In genomic region chr2:28544069-28544346, GRCh38 we compare ENCODE assay signal across 17 cellular contexts. TPM values are rescaled to one million over a fixed set of nuclear protein-coding genes. Genes with fewer than 3 reads are reported as not detected.
DNase-seq lines count a peak whose midpoint lies in the region; ATAC-seq and TF ChIP-seq lines count a peak whose summit lies in the region.
"Had no signal": no experiment of that assay in that cellular context is flagged by ENCODE, and none has a peak within 500 bp of the region (broad histone marks: within the 10 kb centered on the region; RNA-seq: fewer than 3 reads in every experiment).

No MANE protein-coding gene starts in this region.

- peaks cover 5% of the 10 kb centered on the region for H3K79me1 ChIP-seq in trophoblast cell (ENCODE audit: low read length)

- intact Hi-C loops in activated CD4-positive, alpha-beta T cell treated with anti-CD3 and anti-CD28 coated beads, Interleukin-2, amount 10 ng/mL, durations not matched to agents 24 days and 14 days (cut with micrococcal nuclease), result loop anchor here (2.0 kb wide), 1 partner anchor 23 kb away; no protein-coding TSS in a partner anchor
- intact Hi-C loops in activated CD4-positive, alpha-beta T cell treated with anti-CD3 and anti-CD28 coated beads for 36 hours (cut with DNase I, micrococcal nuclease), result loop anchor here in 1 of 2 experiments (10.0 kb wide), 1 partner anchor 789 kb away; no protein-coding TSS in a partner anchor
- intact Hi-C loops in PC-9 (cut with micrococcal nuclease; ENCODE audit: unreplicated experiment), result loop anchor here (5.0 to 10.0 kb wide), 2 partner anchors 37 to 149 kb away; partner anchors contain the start of gene FOSL2
- intact Hi-C loops in sciatic nerve (cut with DNase I), result no loop called here
- intact Hi-C loops in breast epithelium (cut with DNase I; ENCODE audit: low total_unique reads), result no loop called here
- intact Hi-C loops in A673 (cut with micrococcal nuclease; ENCODE audit: unreplicated experiment), result no loop called here

- H3K9me2 ChIP-seq in PC-9 (ENCODE audit: insufficient read depth), result no peaks in the 10 kb centered on the region

- TF ChIP-seq CTCF in PC-9 (conservative IDR thresholded peaks at IDR 0.05) (no peak), endodermal cell (conservative IDR thresholded peaks at IDR 0.05) (no peak), breast epithelium (IDR thresholded peaks at IDR 0.05) (no peak), A673 (conservative IDR thresholded peaks at IDR 0.05; ENCODE audit: low read depth, low read length) (no peak)

- peak overlapping the region; percentile 64 for H4K91ac ChIP-seq in trophoblast cell (ENCODE audit: low read depth, low read length)

- TF ChIP-seq POLR2A in breast epithelium (IDR thresholded peaks at IDR 0.05), result no peak

- H3K14ac ChIP-seq in trophoblast cell (ENCODE audit: low read length), result peak overlapping the region; percentile 16

- peaks cover 34% of the 10 kb centered on the region for H3K4me1 Mint-ChIP-seq in activated CD4-positive, alpha-beta T cell treated with anti-CD3 and anti-CD28 coated beads, Interleukin-2, amount 10 ng/mL, durations not matched to agents 24 days and 14 days
- peaks cover 16% of the 10 kb centered on the region for H3K4me1 Mint-ChIP-seq in activated CD4-positive, alpha-beta T cell treated with anti-CD3 and anti-CD28 coated beads for 36 hours
- H3K4me1 Mint-ChIP-seq in endodermal cell, result peaks cover 43% of the 10 kb centered on the region

- H3K9ac ChIP-seq in endodermal cell (ENCODE audit: extremely low read depth, low read length, poor library complexity, severe bottlenecking), result peak overlapping the region; percentile 70
- H3K9ac ChIP-seq in trophoblast cell (ENCODE audit: low read length), result no peak overlapping the region
- H3K9ac ChIP-seq: BLaER1 treated with 17β-estradiol and CSF1 and Interleukin-3, amounts not matched to agents 10 nM and 100 nM had no signal

- no peaks in the 10 kb centered on the region for H3K9me3 Mint-ChIP-seq in activated CD4-positive, alpha-beta T cell treated with anti-CD3 and anti-CD28 coated beads, Interleukin-2, amount 10 ng/mL, durations not matched to agents 24 days and 14 days
- H3K9me3 Mint-ChIP-seq in activated CD4-positive, alpha-beta T cell treated with anti-CD3 and anti-CD28 coated beads for 36 hours (ENCODE audit: low read depth), result no peaks in the 10 kb centered on the region
- no peaks in the 10 kb centered on the region for H3K9me3 Mint-ChIP-seq in endodermal cell
- H3K9me3 Mint-ChIP-seq: activated naive CD4-positive, alpha-beta T cell treated with anti-CD3 and anti-CD28 coated beads, Interleukin-2, amount 50 U/mL, for 72 hours had no signal

- DNase-seq in activated CD4-positive, alpha-beta T cell treated with anti-CD3 and anti-CD28 coated beads, Interleukin-2, amount 10 ng/mL, durations not matched to agents 24 days and 14 days, result no peak
- DNase-seq in activated CD4-positive, alpha-beta T cell treated with anti-CD3 and anti-CD28 coated beads for 36 hours, result no peak
- peak in 1 of 2 experiments; percentile 15 for DNase-seq in PC-9
- DNase-seq in endodermal cell, result no peak
- DNase-seq in trophoblast cell, result no peak
- no peak for DNase-seq in sciatic nerve (ENCODE audit: low spot score)
- no peak for DNase-seq in breast epithelium (ENCODE audit: low spot score in 2 of 2)
- no peak for DNase-seq in A673 (ENCODE audit: low spot score)
- DNase-seq: activated CD4-positive, CD25-positive, alpha-beta regulatory T cell treated with anti-CD3 and anti-CD28 coated beads, Interleukin-2, amount 50 U/mL, for 72 hours; activated T-cell treated with anti-CD3 and anti-CD28 coated beads for 4 hours; left lung; NCI-H69; thyroid gland had no signal

- H3K4me3 ChIP-seq in PC-9, result no peak overlapping the region
- no peak overlapping the region for H3K4me3 ChIP-seq in endodermal cell (ENCODE audit: low read length)
- H3K4me3 ChIP-seq in trophoblast cell (ENCODE audit: low read depth, low read length), result no peak overlapping the region
- no peak overlapping the region for H3K4me3 ChIP-seq in breast epithelium
- no peak overlapping the region for H3K4me3 ChIP-seq in A673 (ENCODE audit: low read depth, low read length, poor library complexity, severe bottlenecking)
- H3K4me3 ChIP-seq: BLaER1 treated with 17β-estradiol and CSF1 and Interleukin-3, amounts not matched to agents 10 nM and 100 nM; gastroesophageal sphincter; left lung; thyroid gland had no signal

- POLR2A ChIA-PET in activated CD4-positive, alpha-beta T cell treated with anti-CD3 and anti-CD28 coated beads for 36 hours (lab: Charles Lee), result no interaction called here
- POLR2A ChIA-PET in PC-9 (lab: Charles Lee; ENCODE audit: unreplicated experiment), result no interaction called here
- POLR2A ChIA-PET in A673 (lab: Charles Lee; ENCODE audit: low non-redundant PET), result no interaction called here

- H3K4me2 ChIP-seq in PC-9, result peak overlapping the region; percentile 68
- no peak overlapping the region for H3K4me2 ChIP-seq in trophoblast cell (ENCODE audit: low read length)
- H3K4me2 ChIP-seq: BLaER1 treated with 17β-estradiol and CSF1 and Interleukin-3, amounts not matched to agents 10 nM and 100 nM had no signal

- peak overlapping the region; percentile 11 for H3K18ac ChIP-seq in trophoblast cell (ENCODE audit: low read length)

- no peak overlapping the region for H3K23ac ChIP-seq in trophoblast cell (ENCODE audit: low read length)

- H4K12ac ChIP-seq in trophoblast cell (ENCODE audit: low read depth, low read length), result no peak overlapping the region

- H2BK120ac ChIP-seq in trophoblast cell (ENCODE audit: insufficient read depth, low read length, poor library complexity), result peak overlapping the region; percentile 47

- no peak overlapping the region for H4K8ac ChIP-seq in trophoblast cell (ENCODE audit: low read depth, low read length)

- H2AK5ac ChIP-seq in trophoblast cell (ENCODE audit: low read length), result peak overlapping the region; percentile 8

- H3K27me3 Mint-ChIP-seq in activated CD4-positive, alpha-beta T cell treated with anti-CD3 and anti-CD28 coated beads, Interleukin-2, amount 10 ng/mL, durations not matched to agents 24 days and 14 days, result no peaks in the 10 kb centered on the region
- H3K27me3 Mint-ChIP-seq in activated CD4-positive, alpha-beta T cell treated with anti-CD3 and anti-CD28 coated beads for 36 hours, result no peaks in the 10 kb centered on the region
- H3K27me3 Mint-ChIP-seq in endodermal cell (ENCODE audit: insufficient read depth), result no peaks in the 10 kb centered on the region

- 82% methylated on average over 4 of the region's 4 CpGs; no CpG with 5 or more reads in 1 of the 2 experiments for WGBS in endodermal cell (ENCODE audit: insufficient coverage in 1 of 2, insufficient read length in 1 of 2), 2 experiments
- WGBS in trophoblast cell (ENCODE audit: extremely low coverage, insufficient coverage, insufficient read length), result no CpG with 5 or more reads among the region's 4 CpGs

- H2AFZ ChIP-seq in PC-9, result 0 out of 2 replicates have a peak overlapping the region, but pooled peaks have one; percentile 34
- no peak overlapping the region for H2AFZ ChIP-seq in trophoblast cell (ENCODE audit: insufficient read depth, low read length, poor library complexity)

- H2BK5ac ChIP-seq in trophoblast cell (ENCODE audit: low read depth, low read length, poor library complexity), result peak overlapping the region; percentile 7

- H2BK12ac ChIP-seq in trophoblast cell (ENCODE audit: low read length), result peak overlapping the region; percentile 17

- H3K9me3 ChIP-seq in PC-9 (ENCODE audit: insufficient read depth, low read depth) (no peaks in the 10 kb centered on the region), endodermal cell (ENCODE audit: control insufficient read depth, low read length) (no peaks in the 10 kb centered on the region), trophoblast cell (ENCODE audit: insufficient read depth, low read depth, low read length) (no peaks in the 10 kb centered on the region), breast epithelium (no peaks in the 10 kb centered on the region), A673 (ENCODE audit: low read depth, low read length, poor library complexity, severe bottlenecking) (no peaks in the 10 kb centered on the region)
- H3K9me3 ChIP-seq: BLaER1 treated with 17β-estradiol and CSF1 and Interleukin-3, amounts not matched to agents 10 nM and 100 nM; gastroesophageal sphincter; left lung; thyroid gland had no signal

- H3K36me3 ChIP-seq in PC-9 (ENCODE audit: low read depth) (no peaks in the 10 kb centered on the region), endodermal cell (ENCODE audit: control insufficient read depth, insufficient read depth, low read length) (no peaks in the 10 kb centered on the region), trophoblast cell (ENCODE audit: control insufficient read depth in 1 of 2, insufficient read depth in 2 of 2, low read length in 2 of 2) (no peaks in the 10 kb centered on the region), breast epithelium (no peaks in the 10 kb centered on the region), A673 (ENCODE audit: insufficient read depth, low read length, poor library complexity, severe bottlenecking) (no peaks in the 10 kb centered on the region)
- H3K36me3 ChIP-seq: BLaER1 treated with 17β-estradiol and CSF1 and Interleukin-3, amounts not matched to agents 10 nM and 100 nM; gastroesophageal sphincter; left lung; thyroid gland had no signal

- no peak overlapping the region for H3K4ac ChIP-seq in trophoblast cell (ENCODE audit: low read depth, low read length)

- peaks cover 2% of the 10 kb centered on the region for H3K36me3 Mint-ChIP-seq in activated CD4-positive, alpha-beta T cell treated with anti-CD3 and anti-CD28 coated beads, Interleukin-2, amount 10 ng/mL, durations not matched to agents 24 days and 14 days (ENCODE audit: low read depth)
- no peaks in the 10 kb centered on the region for H3K36me3 Mint-ChIP-seq in activated CD4-positive, alpha-beta T cell treated with anti-CD3 and anti-CD28 coated beads for 36 hours (ENCODE audit: low read depth)
- H3K36me3 Mint-ChIP-seq in endodermal cell (ENCODE audit: low read depth), result no peaks in the 10 kb centered on the region
- H3K36me3 Mint-ChIP-seq: activated naive CD4-positive, alpha-beta T cell treated with anti-CD3 and anti-CD28 coated beads, Interleukin-2, amount 50 U/mL, for 72 hours had no signal

- ATAC-seq in activated CD4-positive, alpha-beta T cell treated with anti-CD3 and anti-CD28 coated beads for 36 hours, result no peak
- ATAC-seq in sciatic nerve, result no peak
- ATAC-seq: gastroesophageal sphincter had no signal

- H3K79me2 ChIP-seq in PC-9 (ENCODE audit: low read depth) (no peaks in the 10 kb centered on the region), trophoblast cell (ENCODE audit: control insufficient read depth, insufficient read depth, low read length, poor library complexity) (no peaks in the 10 kb centered on the region)

- no peaks in the 10 kb centered on the region for H3K27me3 ChIP-seq in PC-9 (ENCODE audit: insufficient read depth, low read depth)
- no peaks in the 10 kb centered on the region for H3K27me3 ChIP-seq in endodermal cell (ENCODE audit: control insufficient read depth, insufficient read depth, low read length, poor library complexity, severe bottlenecking)
- H3K27me3 ChIP-seq in trophoblast cell (ENCODE audit: insufficient read depth, low read length), result no peaks in the 10 kb centered on the region
- no peaks in the 10 kb centered on the region for H3K27me3 ChIP-seq in breast epithelium
- no peaks in the 10 kb centered on the region for H3K27me3 ChIP-seq in A673 (replicated peaks; ENCODE audit: insufficient read depth, low read depth, low read length, poor library complexity)
- H3K27me3 ChIP-seq: BLaER1 treated with 17β-estradiol and CSF1 and Interleukin-3, amounts not matched to agents 10 nM and 100 nM; gastroesophageal sphincter; left lung; thyroid gland had no signal

- no peaks in the 10 kb centered on the region for H4K20me1 ChIP-seq in PC-9 (ENCODE audit: insufficient read depth)
- H4K20me1 ChIP-seq: BLaER1 treated with 17β-estradiol and CSF1 and Interleukin-3, amounts not matched to agents 10 nM and 100 nM had no signal

- CTCF ChIA-PET in activated CD4-positive, alpha-beta T cell treated with anti-CD3 and anti-CD28 coated beads for 36 hours (lab: Charles Lee), result interaction anchor here (0.8 to 1.8 kb wide), 2 partner anchors 9 to 12 kb away, joined by 3 to 6 read pairs; no protein-coding TSS in a partner anchor
- CTCF ChIA-PET in PC-9 (lab: Charles Lee), result interaction anchor here (0.6 kb wide), 1 partner anchor 32 kb away, joined by 3 read pairs; no protein-coding TSS in a partner anchor
- CTCF ChIA-PET in A673 (lab: Charles Lee), result no interaction called here

- BruUV-seq in PC-9 (replicated peaks; lab: Mats Ljungman, UMichigan) (TSS peak; percentile 91), A673 (replicated peaks; lab: Mats Ljungman, UMichigan) (no TSS peak)

- H3K27ac ChIP-seq in PC-9 (peak overlapping the region; percentile 82), endodermal cell (ENCODE audit: low read depth, low read length) (peak overlapping the region; percentile 81), trophoblast cell (ENCODE audit: low read depth, low read length) (peak overlapping the region; percentile 30), breast epithelium (peak overlapping the region in 1 of 2 donors; percentile 68), A673 (ENCODE audit: low read depth, low read length, poor library complexity, severe bottlenecking) (no peak overlapping the region)
- H3K27ac ChIP-seq: BLaER1 treated with 17β-estradiol and CSF1 and Interleukin-3, amounts not matched to agents 10 nM and 100 nM; gastroesophageal sphincter; left lung; thyroid gland had no signal

- peaks cover 31% of the 10 kb centered on the region for H3F3A ChIP-seq in PC-9 (ENCODE audit: insufficient read depth, low read depth)

- H3K4me1 ChIP-seq in PC-9 (replicated peaks; ENCODE audit: insufficient read depth) (peaks cover 40% of the 10 kb centered on the region), endodermal cell (ENCODE audit: control insufficient read depth, insufficient read depth, low read length) (peaks cover 28% of the 10 kb centered on the region), trophoblast cell (ENCODE audit: control insufficient read depth in 1 of 2, insufficient read depth in 2 of 2, low read length in 2 of 2) (peaks cover 26 to 28% of the 10 kb centered on the region in 2 experiments), breast epithelium (peaks cover 0 to 4% of the 10 kb centered on the region in 2 donors), A673 (ENCODE audit: insufficient read depth, low read length, poor library complexity, severe bottlenecking) (peaks cover 7% of the 10 kb centered on the region)
- H3K4me1 ChIP-seq: gastroesophageal sphincter, left lung had no signal

- no peak overlapping the region for H3K4me3 Mint-ChIP-seq in activated CD4-positive, alpha-beta T cell treated with anti-CD3 and anti-CD28 coated beads, Interleukin-2, amount 10 ng/mL, durations not matched to agents 24 days and 14 days
- H3K4me3 Mint-ChIP-seq in activated CD4-positive, alpha-beta T cell treated with anti-CD3 and anti-CD28 coated beads for 36 hours, result no peak overlapping the region
- no peak overlapping the region for H3K4me3 Mint-ChIP-seq in endodermal cell

- H3K27ac Mint-ChIP-seq in activated CD4-positive, alpha-beta T cell treated with anti-CD3 and anti-CD28 coated beads, Interleukin-2, amount 10 ng/mL, durations not matched to agents 24 days and 14 days, result peak overlapping the region; percentile 86
- no peak overlapping the region for H3K27ac Mint-ChIP-seq in activated CD4-positive, alpha-beta T cell treated with anti-CD3 and anti-CD28 coated beads for 36 hours
- H3K27ac Mint-ChIP-seq in endodermal cell, result peak overlapping the region; percentile 96

RNA-seq across cellular contexts. Expression of gene PLB1, which starts 48.1 kb away (rescaled TPM):
- 0.63 and 1.8 TPM in 2 replicates for total RNA-seq in activated CD4-positive, alpha-beta T cell treated with anti-CD3 and anti-CD28 coated beads, Interleukin-2, amount 10 ng/mL, durations not matched to agents 24 days and 14 days
- 1 to 10 TPM in 1 of 2 experiments, under 1 TPM in 1; 0.87 to 1.1 TPM for total RNA-seq in activated CD4-positive, alpha-beta T cell treated with anti-CD3 and anti-CD28 coated beads for 36 hours
- total RNA-seq in PC-9 (2021) (1.7 and 2.7 TPM in 2 replicates), endodermal cell (under 1 TPM; 0.35 to 0.38 TPM), sciatic nerve (5.5 TPM), breast epithelium (10 to 100 TPM in 1 of 3 donors, 1 to 10 TPM in 2; 5.6 to 11.9 (median 8.8) TPM), A673 (2021) (0.39 TPM in 1 of 2 replicates, not detected in the other)
- polyA plus RNA-seq in endodermal cell (2013, experiment 1 of 2), result 0.43 TPM
- polyA plus RNA-seq in endodermal cell (2013, experiment 2 of 2), result 0.25 TPM
- polyA plus RNA-seq in trophoblast cell (2013), result 5.7 and 6.0 TPM in 2 replicates
- total RNA-seq: OCI-LY7 had no signal

Comparison
In these comparisons a context has a peak if more than half of its experiments do, and no peak if none do; other contexts are left out.
1. intact Hi-C loops: an anchor here in activated CD4-positive, alpha-beta T cell treated with anti-CD3 and anti-CD28 coated beads, Interleukin-2, amount 10 ng/mL, durations not matched to agents 24 days and 14 days (2.0 kb wide) and PC-9 (5.0 to 10.0 kb wide); none called in sciatic nerve, breast epithelium and A673.